Comparison of ENCODE assay signal across 1 cellular context in genomic region chr4:143616771-143617170, GRCh38.
TF ChIP-seq lines count a peak whose summit lies in the region.

No MANE protein-coding gene starts in this region.

TF ChIP-seq in K562, 482 proteins besides CTCF, POLR2A, EP300 and RAD21 (continued from another document):
- TF ChIP-seq, protein P1, sequence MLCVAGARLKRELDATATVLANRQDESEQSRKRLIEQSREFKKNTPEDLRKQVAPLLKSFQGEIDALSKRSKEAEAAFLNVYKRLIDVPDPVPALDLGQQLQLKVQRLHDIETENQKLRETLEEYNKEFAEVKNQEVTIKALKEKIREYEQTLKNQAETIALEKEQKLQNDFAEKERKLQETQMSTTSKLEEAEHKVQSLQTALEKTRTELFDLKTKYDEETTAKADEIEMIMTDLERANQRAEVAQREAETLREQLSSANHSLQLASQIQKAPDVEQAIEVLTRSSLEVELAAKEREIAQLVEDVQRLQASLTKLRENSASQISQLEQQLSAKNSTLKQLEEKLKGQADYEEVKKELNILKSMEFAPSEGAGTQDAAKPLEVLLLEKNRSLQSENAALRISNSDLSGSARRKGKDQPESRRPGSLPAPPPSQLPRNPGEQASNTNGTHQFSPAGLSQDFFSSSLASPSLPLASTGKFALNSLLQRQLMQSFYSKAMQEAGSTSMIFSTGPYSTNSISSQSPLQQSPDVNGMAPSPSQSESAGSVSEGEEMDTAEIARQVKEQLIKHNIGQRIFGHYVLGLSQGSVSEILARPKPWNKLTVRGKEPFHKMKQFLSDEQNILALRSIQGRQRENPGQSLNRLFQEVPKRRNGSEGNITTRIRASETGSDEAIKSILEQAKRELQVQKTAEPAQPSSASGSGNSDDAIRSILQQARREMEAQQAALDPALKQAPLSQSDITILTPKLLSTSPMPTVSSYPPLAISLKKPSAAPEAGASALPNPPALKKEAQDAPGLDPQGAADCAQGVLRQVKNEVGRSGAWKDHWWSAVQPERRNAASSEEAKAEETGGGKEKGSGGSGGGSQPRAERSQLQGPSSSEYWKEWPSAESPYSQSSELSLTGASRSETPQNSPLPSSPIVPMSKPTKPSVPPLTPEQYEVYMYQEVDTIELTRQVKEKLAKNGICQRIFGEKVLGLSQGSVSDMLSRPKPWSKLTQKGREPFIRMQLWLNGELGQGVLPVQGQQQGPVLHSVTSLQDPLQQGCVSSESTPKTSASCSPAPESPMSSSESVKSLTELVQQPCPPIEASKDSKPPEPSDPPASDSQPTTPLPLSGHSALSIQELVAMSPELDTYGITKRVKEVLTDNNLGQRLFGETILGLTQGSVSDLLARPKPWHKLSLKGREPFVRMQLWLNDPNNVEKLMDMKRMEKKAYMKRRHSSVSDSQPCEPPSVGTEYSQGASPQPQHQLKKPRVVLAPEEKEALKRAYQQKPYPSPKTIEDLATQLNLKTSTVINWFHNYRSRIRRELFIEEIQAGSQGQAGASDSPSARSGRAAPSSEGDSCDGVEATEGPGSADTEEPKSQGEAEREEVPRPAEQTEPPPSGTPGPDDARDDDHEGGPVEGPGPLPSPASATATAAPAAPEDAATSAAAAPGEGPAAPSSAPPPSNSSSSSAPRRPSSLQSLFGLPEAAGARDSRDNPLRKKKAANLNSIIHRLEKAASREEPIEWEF (CRISPR knock-in tag; IDR thresholded peaks at IDR 0.05) = no peak
- no peak for TF ChIP-seq ZMIZ1 (IDR thresholded peaks at IDR 0.05; ENCODE audit: low read depth in 2 of 2, low read length in 2 of 2)
- no peak for TF ChIP-seq ZNF239 (CRISPR knock-in tag; IDR thresholded peaks at IDR 0.05)
- TF ChIP-seq, protein P2, sequence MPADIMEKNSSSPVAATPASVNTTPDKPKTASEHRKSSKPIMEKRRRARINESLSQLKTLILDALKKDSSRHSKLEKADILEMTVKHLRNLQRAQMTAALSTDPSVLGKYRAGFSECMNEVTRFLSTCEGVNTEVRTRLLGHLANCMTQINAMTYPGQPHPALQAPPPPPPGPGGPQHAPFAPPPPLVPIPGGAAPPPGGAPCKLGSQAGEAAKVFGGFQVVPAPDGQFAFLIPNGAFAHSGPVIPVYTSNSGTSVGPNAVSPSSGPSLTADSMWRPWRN (IDR thresholded peaks at IDR 0.05; ENCODE audit: low read depth) = peak; percentile 78
- TF ChIP-seq ZNF3 (CRISPR knock-in tag; IDR thresholded peaks at IDR 0.05) = no peak
- TF ChIP-seq SUPT5H (IDR thresholded peaks at IDR 0.05) = no peak
- no peak for TF ChIP-seq ZNF583 (CRISPR knock-in tag; IDR thresholded peaks at IDR 0.05)
- no peak for TF ChIP-seq JUNB (CRISPR knock-in tag; conservative IDR thresholded peaks at IDR 0.05)
- TF ChIP-seq MTA3 (IDR thresholded peaks at IDR 0.05; ENCODE audit: borderline replicate concordance) = no peak
- no peak for TF ChIP-seq SMAD4 (CRISPR knock-in tag; conservative IDR thresholded peaks at IDR 0.05)
- no peak for TF ChIP-seq JUN (IDR thresholded peaks at IDR 0.05; ENCODE audit: borderline replicate concordance, low read depth, low read length)
- TF ChIP-seq JUN (CRISPR knock-in tag; IDR thresholded peaks at IDR 0.05; ENCODE audit: borderline replicate concordance) = no peak
- TF ChIP-seq IFI16 (CRISPR knock-in tag; IDR thresholded peaks at IDR 0.05) = no peak
- peak; percentile 3 for TF ChIP-seq MEIS2 (IDR thresholded peaks at IDR 0.05; ENCODE audit: partially characterized antibody)
- TF ChIP-seq SIN3B (IDR thresholded peaks at IDR 0.05; ENCODE audit: low read depth) = no peak
- TF ChIP-seq CXXC5 (CRISPR knock-in tag; IDR thresholded peaks at IDR 0.05) = peak; percentile 33; the same call in 1 of the 2 replicates
- TF ChIP-seq NELFE (IDR thresholded peaks at IDR 0.05; ENCODE audit: insufficient read depth, insufficient read length) = no peak
- TF ChIP-seq TEAD4 (IDR thresholded peaks at IDR 0.05; ENCODE audit: low read length) = peak; percentile 30; the same call in 1 of the 2 replicates
- no peak for TF ChIP-seq TEAD4 (CRISPR knock-in tag; IDR thresholded peaks at IDR 0.05; ENCODE audit: borderline replicate concordance)
- TF ChIP-seq, protein P3, sequence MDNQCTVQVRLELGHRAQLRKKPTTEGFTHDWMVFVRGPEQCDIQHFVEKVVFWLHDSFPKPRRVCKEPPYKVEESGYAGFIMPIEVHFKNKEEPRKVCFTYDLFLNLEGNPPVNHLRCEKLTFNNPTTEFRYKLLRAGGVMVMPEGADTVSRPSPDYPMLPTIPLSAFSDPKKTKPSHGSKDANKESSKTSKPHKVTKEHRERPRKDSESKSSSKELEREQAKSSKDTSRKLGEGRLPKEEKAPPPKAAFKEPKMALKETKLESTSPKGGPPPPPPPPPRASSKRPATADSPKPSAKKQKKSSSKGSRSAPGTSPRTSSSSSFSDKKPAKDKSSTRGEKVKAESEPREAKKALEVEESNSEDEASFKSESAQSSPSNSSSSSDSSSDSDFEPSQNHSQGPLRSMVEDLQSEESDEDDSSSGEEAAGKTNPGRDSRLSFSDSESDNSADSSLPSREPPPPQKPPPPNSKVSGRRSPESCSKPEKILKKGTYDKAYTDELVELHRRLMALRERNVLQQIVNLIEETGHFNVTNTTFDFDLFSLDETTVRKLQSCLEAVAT (IDR thresholded peaks at IDR 0.05) = peak in 1 of 2 experiments; percentile 36; a peak in 1 of 4 replicates
- TF ChIP-seq CEBPG (CRISPR knock-in tag; IDR thresholded peaks at IDR 0.05) = no peak
- no peak for TF ChIP-seq CEBPG (tag; conservative IDR thresholded peaks at IDR 0.05 in 1 of 2, IDR thresholded peaks at IDR 0.05 in 1 of 2)
- no peak for TF ChIP-seq WHSC1 (IDR thresholded peaks at IDR 0.05; ENCODE audit: low read length)
- TF ChIP-seq ZNF174 (CRISPR knock-in tag; IDR thresholded peaks at IDR 0.05) = no peak
- TF ChIP-seq ESRRA (IDR thresholded peaks at IDR 0.05; ENCODE audit: borderline replicate concordance, low read depth) = peak; percentile 76; the same call in 1 of the 2 replicates
- 0 out of 2 replicates have a peak, but pooled peaks have one; percentile 28 for TF ChIP-seq FOSL1 (tag; conservative IDR thresholded peaks at IDR 0.05)
TF ChIP-seq in K562: peak in this region for 8.
